In the genomic region with DNA sequence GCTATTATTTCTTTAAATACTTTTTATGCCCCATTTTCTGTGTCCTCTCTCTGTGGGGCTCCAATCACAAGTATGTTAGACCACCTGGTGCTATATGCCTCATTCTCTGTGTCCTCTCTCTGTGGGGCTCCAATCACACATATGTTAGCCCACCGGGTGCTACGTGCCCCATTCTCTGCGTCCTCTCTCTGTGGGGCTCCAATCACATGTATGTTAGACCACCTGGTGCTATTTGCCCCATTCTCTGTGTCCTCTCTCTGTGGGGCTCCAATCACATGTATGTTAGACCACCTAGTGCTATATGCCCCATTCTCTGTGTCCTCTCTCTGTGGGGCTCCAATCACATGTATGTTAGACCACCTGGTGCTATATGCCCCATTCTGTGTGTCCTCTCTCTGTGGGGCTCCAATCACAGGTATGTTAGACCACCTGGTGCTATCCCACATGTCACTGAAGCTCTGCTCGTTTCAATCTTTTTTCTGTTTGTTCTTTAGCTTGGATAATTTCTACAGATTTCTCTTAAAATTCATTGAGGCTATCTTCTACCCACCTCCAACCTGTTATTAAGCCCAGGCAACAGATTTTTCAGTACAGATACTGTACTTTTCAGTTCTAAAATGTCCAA, we compare ENCODE assay signal across 8 cellular contexts. TPM values are rescaled to one million over a fixed set of nuclear protein-coding genes. Genes with fewer than 3 reads are reported as not detected.
"Had no signal": no experiment of that assay in that cellular context is flagged by ENCODE, and none has a peak within 500 bp of the region (broad histone marks: within the 10 kb centered on the region; RNA-seq: fewer than 3 reads in every experiment).

No MANE protein-coding gene starts in this region.

- H3K4me3 Mint-ChIP-seq: IgD-negative memory B cell had no signal

- H3K27ac ChIP-seq: HL-60 had no signal

- DNase-seq: IMR-90, KBM-7, KG1 had no signal

- H3K4me3 ChIP-seq: K562 had no signal

- H3K27me3 Mint-ChIP-seq: IgD-negative memory B cell had no signal

- H3K27ac Mint-ChIP-seq: IgD-negative memory B cell had no signal

- FAIRE-seq: HTR-8/SVneo, K562 had no signal

- ATAC-seq: K562 had no signal

RNA-seq across cellular contexts. Expression of a gene that starts 28.2 kb away (rescaled TPM):
- total RNA-seq: HT1080 had no signal

RNA-seq across cellular contexts. Expression of a gene that starts 39.0 kb away (rescaled TPM):
- total RNA-seq: HT1080 had no signal
